ENCODE assay signal across 1 cellular context in genomic region chr5:36879274-36880033, GRCh38.
TF ChIP-seq lines count a peak whose summit lies in the region.

No MANE protein-coding gene starts in this region.

TF ChIP-seq in SK-N-SH, 30 proteins besides CTCF, POLR2A, EP300 and RAD21:
- TF ChIP-seq REST (IDR thresholded peaks at IDR 0.05; ENCODE audit: low read depth, low read length) (no peak), EZH2phosphoT487 (IDR thresholded peaks at IDR 0.05; ENCODE audit: borderline replicate concordance, low read depth) (no peak), USF1 (IDR thresholded peaks at IDR 0.05; ENCODE audit: borderline replicate concordance, low read depth) (no peak), MXI1 (IDR thresholded peaks at IDR 0.05; ENCODE audit: low read depth, low read length) (no peak), ELF1 (IDR thresholded peaks at IDR 0.05) (no peak), USF2 (IDR thresholded peaks at IDR 0.05; ENCODE audit: borderline replicate concordance, low read depth, low read length) (no peak), MAX (IDR thresholded peaks at IDR 0.05; ENCODE audit: low read depth) (no peak), POLR2AphosphoS5 (IDR thresholded peaks at IDR 0.05; ENCODE audit: low read depth, low read length) (no peak), TCF12 (IDR thresholded peaks at IDR 0.05) (no peak), GATA2 (CRISPR knock-in tag; IDR thresholded peaks at IDR 0.05) (no peak), PBX3 (IDR thresholded peaks at IDR 0.05) (no peak), TEAD4 (IDR thresholded peaks at IDR 0.05; ENCODE audit: borderline replicate concordance, insufficient read depth) (no peak)
